ENCODE assay signal across 30 cellular contexts in genomic region chr10:590721-591120, GRCh38.
"Had no signal": no experiment of that assay in that cellular context is flagged by ENCODE, and none has a peak within 500 bp of the region (broad histone marks: within the 10 kb centered on the region; RNA-seq: fewer than 3 reads in every experiment).

No MANE protein-coding gene starts in this region.

- H3K36me3 ChIP-seq: MG63, SJCRH30, WERI-Rb-1 had no signal

- H3K4me3 ChIP-seq: MG63, SJCRH30, SK-N-MC had no signal

- H3K27ac ChIP-seq: SJCRH30, SK-N-MC, WERI-Rb-1 had no signal

- DNase-seq: activated CD4-positive, alpha-beta memory T cell treated with anti-CD3 and anti-CD28 coated beads, Interleukin-2, amount 10 ng/mL, durations not matched to agents 7 days and 5 days; activated CD4-positive, alpha-beta T cell treated with anti-CD3 and anti-CD28 coated beads for 1 hour; activated CD4-positive, alpha-beta T cell treated with anti-CD3 and anti-CD28 coated beads for 48 hours; activated CD4-positive, CD25-positive, alpha-beta regulatory T cell; activated CD8-positive, alpha-beta memory T cell treated with anti-CD3 and anti-CD28 coated beads for 24 hours; activated CD8-positive, alpha-beta memory T cell treated with anti-CD3 and anti-CD28 coated beads, Interleukin-2, amount 10 ng/mL, durations not matched to agents 7 days and 5 days; activated CD8-positive, alpha-beta memory T cell treated with anti-CD3 and anti-CD28 coated beads, Interleukin-2, amount 50 U/mL, for 48 hours; activated effector memory CD4-positive, alpha-beta T cell treated with Interleukin-2 at 50 U/mL for 16 hours; activated naive CD4-positive, alpha-beta T cell treated with anti-CD3 and anti-CD28 coated beads, Interleukin-2, amount 10 ng/mL, durations not matched to agents 7 days and 5 days; activated naive CD8-positive, alpha-beta T cell treated with anti-CD3 and anti-CD28 coated beads, Interleukin-2, amount 50 U/mL, for 24 hours; activated T-cell treated with anti-CD3 and anti-CD28 coated beads, Interleukin-2, amount 50 U/mL, for 48 hours; anterior cingulate cortex; KBM-7; MG63; MV-4-11; NCI-H1092; NCI-H146; NCI-H187; NCI-H2029 treated with DMSO at 0.1 percent for 48 hours; NCI-H2107; NCI-H2171; NCI-H510A; NCI-H526; NCI-H748 treated with DMSO at 0.1 percent for 48 hours; OCI-M1; SHP77; SJCRH30; T1000; WERI-Rb-1 had no signal

- H3K9me3 ChIP-seq: MG63, SJCRH30 had no signal

- ATAC-seq: activated CD8-positive, alpha-beta memory T cell treated with anti-CD3 and anti-CD28 coated beads, Interleukin-2, amount 10 ng/mL, durations not matched to agents 7 days and 5 days; activated naive CD8-positive, alpha-beta T cell treated with anti-CD3 and anti-CD28 coated beads, Interleukin-2, amount 50 U/mL, for 24 hours had no signal

- H3K27me3 ChIP-seq: MG63, SJCRH30 had no signal
